ENCODE assay signal across 9 cellular contexts in the genomic region with DNA sequence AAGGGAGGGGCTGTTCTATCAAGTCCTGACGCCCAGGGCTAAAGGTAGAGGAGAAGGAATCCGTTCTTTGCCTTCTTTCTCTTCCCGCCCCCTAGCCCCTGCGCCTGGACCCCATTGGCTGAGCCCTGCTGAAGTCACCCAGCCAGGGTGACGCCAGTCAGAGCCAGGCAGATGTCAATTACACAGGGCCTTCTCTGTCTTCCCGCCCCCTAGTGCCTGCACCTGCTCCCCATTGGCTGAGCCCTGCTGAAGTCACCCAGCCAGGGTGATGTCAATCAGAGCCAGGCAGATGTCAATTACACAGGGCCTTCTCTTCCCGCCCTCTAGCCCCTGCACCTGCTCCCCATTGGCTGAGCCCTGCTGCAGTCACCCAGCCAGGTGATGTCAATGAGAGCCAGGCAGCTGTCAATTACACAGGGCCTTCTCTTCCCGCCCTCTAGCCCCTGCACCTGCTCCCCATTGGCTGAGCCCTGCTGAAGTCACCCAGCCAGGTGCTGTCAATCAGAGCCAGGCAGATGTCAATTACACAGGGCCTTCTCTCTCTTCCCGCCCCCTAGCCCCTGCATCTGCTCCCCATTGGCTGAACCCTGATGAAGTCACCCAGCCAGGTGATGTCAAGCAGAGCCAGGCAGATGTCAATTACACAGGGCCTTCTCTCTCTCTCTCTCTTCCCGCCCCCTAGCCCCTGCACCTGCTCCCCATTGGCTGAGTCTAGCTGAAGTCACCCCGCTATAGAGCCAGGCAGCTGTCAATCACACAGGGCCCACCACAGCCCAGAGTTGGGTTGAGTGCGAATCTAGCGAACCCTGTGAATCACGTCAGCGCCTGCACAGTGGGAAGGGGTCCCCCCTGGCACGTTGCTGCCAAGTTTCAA. TPM values are rescaled to one million over a fixed set of nuclear protein-coding genes. Genes with fewer than 3 reads are reported as not detected.
DNase-seq lines count a peak whose midpoint lies in the region; ATAC-seq and TF ChIP-seq lines count a peak whose summit lies in the region.
"Had no signal": no experiment of that assay in that cellular context is flagged by ENCODE, and none has a peak within 500 bp of the region (broad histone marks: within the 10 kb centered on the region; RNA-seq: fewer than 3 reads in every experiment).

No MANE protein-coding gene starts in this region.

- TF ChIP-seq CTCF in endothelial cell (IDR thresholded peaks at IDR 0.05; ENCODE audit: unreplicated experiment), result no peak

- peaks cover 16% of the 10 kb centered on the region for H3K9me3 Mint-ChIP-seq in endothelial cell (ENCODE audit: unreplicated experiment)

- ATAC-seq in GM19395 (IDR thresholded peaks at IDR 0.05; ENCODE audit: unreplicated experiment) (peak; percentile 91), left lobe of liver (peak; percentile 61)
- ATAC-seq: body of pancreas had no signal

- peaks cover 6% of the 10 kb centered on the region for H3K27me3 Mint-ChIP-seq in endothelial cell (ENCODE audit: unreplicated experiment)

- H3K27ac Mint-ChIP-seq in endothelial cell (ENCODE audit: unreplicated experiment), result no peak overlapping the region

- peaks cover 10% of the 10 kb centered on the region for H3K36me3 Mint-ChIP-seq in endothelial cell (ENCODE audit: low read depth, unreplicated experiment)

- DNase-seq in Ammon's horn (ENCODE audit: low spot score), result peak; percentile 35
- peak; percentile 89 for DNase-seq in MV-4-11 (lab: John Stamatoyannopoulos, UW)
- peak; percentile 65 for DNase-seq in activated T-cell treated with anti-CD3 and anti-CD28 coated beads, Interleukin-2, amount 50 U/mL, for 1 hour
- peak; percentile 56 for DNase-seq in left lobe of liver (ENCODE audit: low spot score)
- peak; percentile 18 to 72 for DNase-seq in stimulated activated CD8-positive, alpha-beta memory T cell treated with anti-CD3 and anti-CD28 coated beads, Interleukin-7, amount 100 ng/mL, for 1 hour (ENCODE audit: low read depth in 2 of 2)
- DNase-seq in endothelial cell (ENCODE audit: low spot score), result no peak
- DNase-seq in hepatic stellate cell (ENCODE audit: low spot score), result no peak

- peaks cover 6% of the 10 kb centered on the region for H3K4me1 Mint-ChIP-seq in endothelial cell (ENCODE audit: unreplicated experiment)

- H3K4me3 Mint-ChIP-seq in endothelial cell (ENCODE audit: unreplicated experiment), result no peak overlapping the region

RNA-seq across cellular contexts. Expression of a gene that starts 46.4 kb away (rescaled TPM):
- total RNA-seq in left lobe of liver (not detected), endothelial cell (ENCODE audit: unreplicated experiment) (0.31 TPM)
- total RNA-seq: body of pancreas had no signal

Comparison
In these comparisons a context has a peak if more than half of its experiments do, and no peak if none do; other contexts are left out.
1. DNase-seq: peak in Ammon's horn (single experiment), MV-4-11 (single experiment), activated T-cell treated with anti-CD3 and anti-CD28 coated beads, Interleukin-2, amount 50 U/mL, for 1 hour (single experiment), left lobe of liver (single experiment) and stimulated activated CD8-positive, alpha-beta memory T cell treated with anti-CD3 and anti-CD28 coated beads, Interleukin-7, amount 100 ng/mL, for 1 hour (2 of 2); none in endothelial cell (single experiment) and hepatic stellate cell (single experiment).